Comparison of ENCODE assay signal across 24 cellular contexts in the genomic region with DNA sequence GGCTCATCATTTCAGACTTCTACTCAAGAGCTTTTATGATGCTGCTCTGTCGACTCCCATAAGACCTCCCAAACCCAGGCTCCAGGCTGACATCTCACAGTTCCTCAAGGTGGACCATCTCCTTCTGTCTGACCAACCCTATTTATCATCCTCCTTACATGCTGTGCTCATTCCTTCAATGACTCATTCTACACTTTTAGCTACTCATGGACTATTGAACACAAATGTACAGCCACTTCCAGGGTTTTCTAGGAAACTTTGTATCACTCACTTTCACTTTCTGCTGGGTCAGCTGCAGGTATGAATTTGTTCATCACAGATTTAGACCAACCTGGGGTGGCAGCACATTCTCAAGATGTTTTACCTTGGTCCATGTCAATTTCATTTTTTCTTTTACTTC.
DNase-seq lines count a peak whose midpoint lies in the region; ATAC-seq, FAIRE-seq and TF ChIP-seq lines count a peak whose summit lies in the region.
"Had no signal": no experiment of that assay in that cellular context is flagged by ENCODE, and none has a peak within 500 bp of the region (broad histone marks: within the 10 kb centered on the region; RNA-seq: fewer than 3 reads in every experiment).

No MANE protein-coding gene starts in this region.

- H3K27ac Mint-ChIP-seq in WTC11, result no peak overlapping the region
- H3K27ac Mint-ChIP-seq: CD8-positive, alpha-beta memory T cell; stimulated activated effector memory CD8-positive, alpha-beta T cell treated with anti-CD3 and anti-CD28 coated beads, Interleukin-12 subunit alpha, Interleukin-12 subunit beta, amount 100 ng/mL, for 72 hours had no signal

- no TSS peak for BruUV-seq in HepG2 (replicated peaks; lab: Mats Ljungman, UMichigan)

- 0 out of 5 replicates have a peak, but pooled peaks cover 0 to 4% of the 10 kb centered on the region in 2 experiments for H3K27me3 ChIP-seq in HepG2 (ENCODE audit: control insufficient read depth in 1 of 2, insufficient read depth in 2 of 2, low read length in 2 of 2)
- H3K27me3 ChIP-seq in right lobe of liver, result no peaks in the 10 kb centered on the region
- peaks cover 4% of the 10 kb centered on the region for H3K27me3 ChIP-seq in BE2C
- H3K27me3 ChIP-seq: ascending aorta, neutrophil, tibial nerve had no signal

- CTCF ChIA-PET in HepG2 (lab: Yijun Ruan, JAX; ENCODE audit: low intra/inter-chr PET ratio, low total read pairs) (no interaction called here), WTC11 (lab: Charles Lee) (no interaction called here)

- no peak overlapping the region for H3K4me3 Mint-ChIP-seq in WTC11
- H3K4me3 Mint-ChIP-seq: CD8-positive, alpha-beta memory T cell; stimulated activated effector memory CD8-positive, alpha-beta T cell treated with anti-CD3 and anti-CD28 coated beads, Interleukin-12 subunit alpha, Interleukin-12 subunit beta, amount 100 ng/mL, for 72 hours had no signal

- H3K9me3 Mint-ChIP-seq in WTC11, result no peaks in the 10 kb centered on the region
- H3K9me3 Mint-ChIP-seq: stimulated activated effector memory CD8-positive, alpha-beta T cell treated with anti-CD3 and anti-CD28 coated beads, Interleukin-12 subunit alpha, Interleukin-12 subunit beta, amount 100 ng/mL, for 72 hours had no signal

- no peak for ATAC-seq in HepG2
- ATAC-seq in right lobe of liver, result no peak
- ATAC-seq in HG02571 (IDR thresholded peaks at IDR 0.05; ENCODE audit: unreplicated experiment), result no peak
- no peak for ATAC-seq in HG03432 (IDR thresholded peaks at IDR 0.05; ENCODE audit: unreplicated experiment)
- no peak for ATAC-seq in WTC11
- ATAC-seq: left ventricle myocardium superior; stimulated activated effector memory CD8-positive, alpha-beta T cell treated with anti-CD3 and anti-CD28 coated beads, Interleukin-12 subunit alpha, Interleukin-12 subunit beta, amount 100 ng/mL, for 72 hours had no signal

- no peak overlapping the region for H2AFZ ChIP-seq in HepG2 (ENCODE audit: low read length)

- intact Hi-C loops in HepG2 (cut with micrococcal nuclease; ENCODE audit: unreplicated experiment) (no loop called here), right lobe of liver (cut with DNase I) (no loop called here)

- in situ Hi-C loops in HepG2 (cut with HindIII; ENCODE audit: extremely low pct_ligation_motif_present, low pct_unique_long_range_greater_than_20kb), result loop anchor here (5.0 to 25.0 kb wide), 5 partner anchors 151 to 601 kb away; partner anchors contain the start of genes ARSG, SLC16A6 and WIPI1

- H4K20me1 ChIP-seq in HepG2 (ENCODE audit: insufficient read depth, low read length), result no peaks in the 10 kb centered on the region

- DNase-seq in HepG2 (ENCODE audit: low spot score) (no peak), right lobe of liver (no peak), SW480 (ENCODE audit: low spot score) (peak; percentile 7), fibroblast of mammary gland (ENCODE audit: low read depth) (peak; percentile 73), BE2C (no peak), WTC11 (ENCODE audit: low spot score) (no peak)
- DNase-seq: activated CD4-positive, alpha-beta T cell treated with anti-CD3 and anti-CD28 coated beads for 1 hour; activated effector memory CD4-positive, alpha-beta T cell treated with anti-CD3 and anti-CD28 coated beads, Interleukin-2, amount 50 U/mL, for 16 hours; CD8-positive, alpha-beta memory T cell; DMS79; left ventricle myocardium superior; NCI-H69; retina; stimulated activated CD4-positive, alpha-beta T cell treated with anti-CD3 and anti-CD28 coated beads, Interleukin-15, amount 100 ng/mL, for 24 hours; T1000 had no signal

- H3K4me2 ChIP-seq in HepG2 (ENCODE audit: low read depth, low read length), result no peak overlapping the region; the same call in 1 of the 2 replicates

- H3K27ac ChIP-seq in HepG2 (ENCODE audit: extremely low read length, insufficient read depth, low read length), result no peak overlapping the region
- H3K27ac ChIP-seq in right lobe of liver, result no peak overlapping the region
- H3K27ac ChIP-seq: ascending aorta, neutrophil, tibial nerve had no signal

- no peak for FAIRE-seq in HepG2 (lab: Jason Lieb, UNC)
- FAIRE-seq: colon, frontal cortex, GM18507 had no signal

- TF ChIP-seq EP300 in HepG2 (IDR thresholded peaks at IDR 0.05; ENCODE audit: low read depth in 2 of 2, low read length in 2 of 2) (no peak), HepG2 (CRISPR knock-in tag; IDR thresholded peaks at IDR 0.05; ENCODE audit: borderline replicate concordance) (no peak)

- H3K79me2 ChIP-seq in HepG2 (ENCODE audit: insufficient read depth, low read length), result no peaks in the 10 kb centered on the region

- TF ChIP-seq CTCF in HepG2 (CRISPR knock-in tag; IDR thresholded peaks at IDR 0.05) (no peak), right lobe of liver (IDR thresholded peaks at IDR 0.05) (no peak), fibroblast of mammary gland (conservative IDR thresholded peaks at IDR 0.05; ENCODE audit: control insufficient read depth, insufficient read depth, low read depth, low read length) (no peak), BE2C (IDR thresholded peaks at IDR 0.05; ENCODE audit: low read depth, low read length) (no peak), WTC11 (IDR thresholded peaks at IDR 0.05) (no peak)

- H3K4me1 Mint-ChIP-seq in WTC11, result peaks cover 13% of the 10 kb centered on the region

- H3K27me3 Mint-ChIP-seq in WTC11 (ENCODE audit: low read depth), result no peaks in the 10 kb centered on the region

- H3K36me3 ChIP-seq in HepG2 (replicated peaks in 1 of 2; ENCODE audit: control insufficient read depth in 1 of 2, insufficient read depth in 2 of 2, low read length in 2 of 2), result no peaks in the 10 kb centered on the region
- H3K36me3 ChIP-seq in right lobe of liver, result no peaks in the 10 kb centered on the region
- H3K36me3 ChIP-seq in BE2C, result no peaks in the 10 kb centered on the region
- H3K36me3 ChIP-seq: ascending aorta, neutrophil, tibial nerve had no signal

- H3K4me3 ChIP-seq in HepG2 (replicated peaks in 1 of 3; ENCODE audit: insufficient read depth in 1 of 3, low read depth in 2 of 3, low read length in 3 of 3), result no peak overlapping the region
- H3K4me3 ChIP-seq in right lobe of liver, result no peak overlapping the region
- no peak overlapping the region for H3K4me3 ChIP-seq in fibroblast of mammary gland (ENCODE audit: control insufficient read depth, low read depth, low read length)
- no peak overlapping the region for H3K4me3 ChIP-seq in BE2C (ENCODE audit: low read depth, low read length)
- H3K4me3 ChIP-seq: ascending aorta, tibial nerve had no signal

- 0% methylated on average over 1 of the region's 1 CpG for WGBS in HepG2 (ENCODE audit: low lambda C conversion rate)
- WGBS in right lobe of liver (ENCODE audit: insufficient coverage, low coverage, low lambda C conversion rate, missing lambda C conversion rate), result 83% methylated on average over 1 of the region's 1 CpG

- TF ChIP-seq POLR2A in HepG2 (IDR thresholded peaks at IDR 0.05; ENCODE audit: insufficient read depth in 1 of 2, low read depth in 2 of 2, low read length in 2 of 2) (no peak), right lobe of liver (IDR thresholded peaks at IDR 0.05) (no peak)

- H3K36me3 Mint-ChIP-seq in WTC11, result no peaks in the 10 kb centered on the region
- H3K36me3 Mint-ChIP-seq: CD8-positive, alpha-beta memory T cell; stimulated activated effector memory CD8-positive, alpha-beta T cell treated with anti-CD3 and anti-CD28 coated beads, Interleukin-12 subunit alpha, Interleukin-12 subunit beta, amount 100 ng/mL, for 72 hours had no signal

- TF ChIP-seq RAD21 in HepG2 (CRISPR knock-in tag; IDR thresholded peaks at IDR 0.05), result no peak

- H3K9ac ChIP-seq in HepG2 (ENCODE audit: insufficient read depth, low read depth, low read length), result no peak overlapping the region

- H3K4me1 ChIP-seq in HepG2 (ENCODE audit: insufficient read depth, low read length) (peaks cover 17% of the 10 kb centered on the region), right lobe of liver (peaks cover 0 to 10% (median 4%) of the 10 kb centered on the region in 4 donors), BE2C (no peaks in the 10 kb centered on the region; the same call in 1 of the 2 replicates)

- H3K9me3 ChIP-seq in HepG2 (ENCODE audit: low read length), result no peaks in the 10 kb centered on the region
- H3K9me3 ChIP-seq in right lobe of liver, result no peaks in the 10 kb centered on the region
- no peaks in the 10 kb centered on the region for H3K9me3 ChIP-seq in BE2C
- H3K9me3 ChIP-seq: ascending aorta, neutrophil, tibial nerve had no signal

- POLR2A ChIA-PET in HepG2 (lab: Yijun Ruan, JAX) (no interaction called here), WTC11 (lab: Charles Lee) (no interaction called here)

TF ChIP-seq in HepG2, 621 proteins besides CTCF, POLR2A, EP300 and RAD21:
- TF ChIP-seq KLF13 (CRISPR knock-in tag; IDR thresholded peaks at IDR 0.05) (no peak), ZSCAN20 (CRISPR knock-in tag; IDR thresholded peaks at IDR 0.05; ENCODE audit: borderline replicate concordance) (no peak), BCL6 (CRISPR knock-in tag; IDR thresholded peaks at IDR 0.05) (peak; percentile 73; the same call in 1 of the 2 replicates), RELA (CRISPR knock-in tag; IDR thresholded peaks at IDR 0.05) (no peak), KLF6 (CRISPR knock-in tag; IDR thresholded peaks at IDR 0.05) (no peak), MAFK (conservative IDR thresholded peaks at IDR 0.05 in 1 of 2, IDR thresholded peaks at IDR 0.05 in 1 of 2; ENCODE audit: low read length in 2 of 2) (0 out of 4 replicates have a peak, but pooled peaks have one; percentile 10 to 27), TCF7 (IDR thresholded peaks at IDR 0.05; ENCODE audit: low read depth) (no peak), RORA (CRISPR knock-in tag; IDR thresholded peaks at IDR 0.05) (no peak), ZSCAN21 (CRISPR knock-in tag; IDR thresholded peaks at IDR 0.05; ENCODE audit: borderline replicate concordance) (no peak)

TF ChIP-seq in WTC11, 78 proteins besides CTCF, POLR2A, EP300 and RAD21 (continues in another document):
- no peak for TF ChIP-seq FOXJ3 (CRISPR knock-in tag; IDR thresholded peaks at IDR 0.05; ENCODE audit: borderline replicate concordance)
- TF ChIP-seq, protein P1, sequence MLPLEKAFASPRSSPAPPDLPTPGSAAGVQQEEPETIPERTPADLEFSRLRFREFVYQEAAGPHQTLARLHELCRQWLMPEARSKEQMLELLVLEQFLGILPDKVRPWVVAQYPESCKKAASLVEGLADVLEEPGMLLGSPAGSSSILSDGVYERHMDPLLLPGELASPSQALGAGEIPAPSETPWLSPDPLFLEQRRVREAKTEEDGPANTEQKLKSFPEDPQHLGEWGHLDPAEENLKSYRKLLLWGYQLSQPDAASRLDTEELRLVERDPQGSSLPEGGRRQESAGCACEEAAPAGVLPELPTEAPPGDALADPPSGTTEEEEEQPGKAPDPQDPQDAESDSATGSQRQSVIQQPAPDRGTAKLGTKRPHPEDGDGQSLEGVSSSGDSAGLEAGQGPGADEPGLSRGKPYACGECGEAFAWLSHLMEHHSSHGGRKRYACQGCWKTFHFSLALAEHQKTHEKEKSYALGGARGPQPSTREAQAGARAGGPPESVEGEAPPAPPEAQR (CRISPR knock-in tag; IDR thresholded peaks at IDR 0.05), result no peak

Comparison
In these comparisons a context has a peak if more than half of its experiments do, and no peak if none do; other contexts are left out.
1. DNase-seq: peak in SW480 (single experiment) and fibroblast of mammary gland (single experiment); none in HepG2 (single experiment), right lobe of liver (0 of 3), BE2C (single experiment) and WTC11 (single experiment).